In genomic region chr1:19799233-19799876, GRCh38 we compare ENCODE assay signal across 8 cellular contexts. TPM values are rescaled to one million over a fixed set of nuclear protein-coding genes. Genes with fewer than 3 reads are reported as not detected.
DNase-seq lines count a peak whose midpoint lies in the region; ATAC-seq and TF ChIP-seq lines count a peak whose summit lies in the region.

No MANE protein-coding gene starts in this region.

- TF ChIP-seq CTCF in GM12874 (IDR thresholded peaks at IDR 0.05; ENCODE audit: insufficient read depth, low read depth, low read length) = 0 out of 2 replicates have a peak, but pooled peaks have one; percentile 27
- TF ChIP-seq CTCF in prostate gland (IDR thresholded peaks at IDR 0.05) = peak in 2 of 4 experiments; percentile 54 to 57
- TF ChIP-seq CTCF in vagina (IDR thresholded peaks at IDR 0.05) = peak in 2 of 3 experiments; percentile 23 to 24

- peaks cover 5% of the 10 kb centered on the region for H3K36me3 Mint-ChIP-seq in activated T-helper 2 cell treated with anti-CD3 and anti-CD28 coated beads, Interferon-gamma antibody, Interleukin-2, Interleukin-4, amounts not matched to agents 10 μg/mL and 5 μg/mL and 100 μg/mL, durations not matched to agents 14 hours and 24 hours and 36 hours (ENCODE audit: low read depth)

- WGBS in prostate gland = under 1% methylated on average over 36 of the region's 38 CpGs

- intact Hi-C loops in activated T-helper 2 cell treated with anti-CD3 and anti-CD28 coated beads, Interferon-gamma antibody, Interleukin-2, Interleukin-4, amounts not matched to agents 10 μg/mL and 5 μg/mL and 100 μg/mL, durations not matched to agents 14 hours and 24 hours and 36 hours (cut with micrococcal nuclease) = no loop called here
- intact Hi-C loops in prostate gland (cut with DNase I) (no loop called here), vagina (cut with DNase I) (no loop called here)

- TF ChIP-seq POLR2A in prostate gland (IDR thresholded peaks at IDR 0.05) (peak; percentile 29), vagina (IDR thresholded peaks at IDR 0.05) (no peak)

- H3K4me3 Mint-ChIP-seq in activated T-helper 2 cell treated with anti-CD3 and anti-CD28 coated beads, Interferon-gamma antibody, Interleukin-2, Interleukin-4, amounts not matched to agents 10 μg/mL and 5 μg/mL and 100 μg/mL, durations not matched to agents 14 hours and 24 hours and 36 hours (ENCODE audit: low read depth) = peak overlapping the region; percentile 75

- peak; percentile 70 for DNase-seq in OCI-M1 (lab: John Stamatoyannopoulos, UW)
- peak; percentile 47 for DNase-seq in activated T-helper 2 cell treated with anti-CD3 and anti-CD28 coated beads, Interferon-gamma antibody, Interleukin-2, Interleukin-4, amounts not matched to agents 10 μg/mL and 5 μg/mL and 100 μg/mL, durations not matched to agents 14 hours and 24 hours and 36 hours (ENCODE audit: low spot score)
- peak; percentile 21 for DNase-seq in germinal center (ENCODE audit: low spot score)
- DNase-seq in prostate gland (ENCODE audit: low spot score) = peak; percentile 61
- no peak for DNase-seq in vagina (ENCODE audit: extremely low spot score in 2 of 2)
- DNase-seq in NCI-H1105 treated with DMSO at 0.1 percent for 48 hours (lab: John Stamatoyannopoulos, UW) = no peak

- H3K9me3 ChIP-seq in prostate gland = no peaks in the 10 kb centered on the region
- H3K9me3 ChIP-seq in vagina = no peaks in the 10 kb centered on the region

- no peaks in the 10 kb centered on the region for H3K27me3 ChIP-seq in prostate gland (replicated peaks; ENCODE audit: insufficient read depth)
- H3K27me3 ChIP-seq in vagina = no peaks in the 10 kb centered on the region

- H3K27ac ChIP-seq in prostate gland = peak overlapping the region; percentile 84 to 94
- H3K27ac ChIP-seq in vagina = peak overlapping the region; percentile 78

- peak; percentile 71 for ATAC-seq in HG02759 (IDR thresholded peaks at IDR 0.05; ENCODE audit: unreplicated experiment)

- H3K4me3 ChIP-seq in prostate gland (peak overlapping the region; percentile 57 to 65), vagina (peak overlapping the region; percentile 81)

- no peaks in the 10 kb centered on the region for H3K9me3 Mint-ChIP-seq in activated T-helper 2 cell treated with anti-CD3 and anti-CD28 coated beads, Interferon-gamma antibody, Interleukin-2, Interleukin-4, amounts not matched to agents 10 μg/mL and 5 μg/mL and 100 μg/mL, durations not matched to agents 14 hours and 24 hours and 36 hours

- peaks cover 17% of the 10 kb centered on the region for H3K4me1 Mint-ChIP-seq in activated T-helper 2 cell treated with anti-CD3 and anti-CD28 coated beads, Interferon-gamma antibody, Interleukin-2, Interleukin-4, amounts not matched to agents 10 μg/mL and 5 μg/mL and 100 μg/mL, durations not matched to agents 14 hours and 24 hours and 36 hours (ENCODE audit: low read depth)

- H3K36me3 ChIP-seq in prostate gland (no peaks in the 10 kb centered on the region), vagina (no peaks in the 10 kb centered on the region)

- peaks cover 8% of the 10 kb centered on the region for H3K27me3 Mint-ChIP-seq in activated T-helper 2 cell treated with anti-CD3 and anti-CD28 coated beads, Interferon-gamma antibody, Interleukin-2, Interleukin-4, amounts not matched to agents 10 μg/mL and 5 μg/mL and 100 μg/mL, durations not matched to agents 14 hours and 24 hours and 36 hours (ENCODE audit: low read depth)

- H3K27ac Mint-ChIP-seq in activated T-helper 2 cell treated with anti-CD3 and anti-CD28 coated beads, Interferon-gamma antibody, Interleukin-2, Interleukin-4, amounts not matched to agents 10 μg/mL and 5 μg/mL and 100 μg/mL, durations not matched to agents 14 hours and 24 hours and 36 hours = peak overlapping the region; percentile 85

- H3K4me1 ChIP-seq in prostate gland (replicated peaks) = peaks cover 7% of the 10 kb centered on the region
- H3K4me1 ChIP-seq in vagina = peaks cover 14% of the 10 kb centered on the region

RNA-seq across cellular contexts. Expression of gene TMCO4, which starts 0.4 kb away (rescaled TPM):
- total RNA-seq in activated T-helper 2 cell treated with anti-CD3 and anti-CD28 coated beads, Interferon-gamma antibody, Interleukin-2, Interleukin-4, amounts not matched to agents 10 μg/mL and 5 μg/mL and 100 μg/mL, durations not matched to agents 14 hours and 24 hours and 36 hours = 12.9 and 16.1 TPM in 2 replicates
- 10 to 100 TPM; 60.5 to 89.9 TPM for total RNA-seq in prostate gland
- 28.7 TPM for total RNA-seq in vagina

RNA-seq across cellular contexts. Expression of gene RNF186, which starts 15.7 kb away (rescaled TPM):
- not detected in 2 replicates for total RNA-seq in activated T-helper 2 cell treated with anti-CD3 and anti-CD28 coated beads, Interferon-gamma antibody, Interleukin-2, Interleukin-4, amounts not matched to agents 10 μg/mL and 5 μg/mL and 100 μg/mL, durations not matched to agents 14 hours and 24 hours and 36 hours
- not detected for total RNA-seq in prostate gland
- total RNA-seq in vagina = not detected

Comparison
In these comparisons a context has a peak if more than half of its experiments do, and no peak if none do; other contexts are left out.
1. DNase-seq: peak in OCI-M1 (single experiment), activated T-helper 2 cell treated with anti-CD3 and anti-CD28 coated beads, Interferon-gamma antibody, Interleukin-2, Interleukin-4, amounts not matched to agents 10 μg/mL and 5 μg/mL and 100 μg/mL, durations not matched to agents 14 hours and 24 hours and 36 hours (single experiment), germinal center (single experiment) and prostate gland (single experiment); none in vagina (0 of 2) and NCI-H1105 treated with DMSO at 0.1 percent for 48 hours (single experiment).